Comparison of ENCODE assay signal across 8 cellular contexts in the genomic region with DNA sequence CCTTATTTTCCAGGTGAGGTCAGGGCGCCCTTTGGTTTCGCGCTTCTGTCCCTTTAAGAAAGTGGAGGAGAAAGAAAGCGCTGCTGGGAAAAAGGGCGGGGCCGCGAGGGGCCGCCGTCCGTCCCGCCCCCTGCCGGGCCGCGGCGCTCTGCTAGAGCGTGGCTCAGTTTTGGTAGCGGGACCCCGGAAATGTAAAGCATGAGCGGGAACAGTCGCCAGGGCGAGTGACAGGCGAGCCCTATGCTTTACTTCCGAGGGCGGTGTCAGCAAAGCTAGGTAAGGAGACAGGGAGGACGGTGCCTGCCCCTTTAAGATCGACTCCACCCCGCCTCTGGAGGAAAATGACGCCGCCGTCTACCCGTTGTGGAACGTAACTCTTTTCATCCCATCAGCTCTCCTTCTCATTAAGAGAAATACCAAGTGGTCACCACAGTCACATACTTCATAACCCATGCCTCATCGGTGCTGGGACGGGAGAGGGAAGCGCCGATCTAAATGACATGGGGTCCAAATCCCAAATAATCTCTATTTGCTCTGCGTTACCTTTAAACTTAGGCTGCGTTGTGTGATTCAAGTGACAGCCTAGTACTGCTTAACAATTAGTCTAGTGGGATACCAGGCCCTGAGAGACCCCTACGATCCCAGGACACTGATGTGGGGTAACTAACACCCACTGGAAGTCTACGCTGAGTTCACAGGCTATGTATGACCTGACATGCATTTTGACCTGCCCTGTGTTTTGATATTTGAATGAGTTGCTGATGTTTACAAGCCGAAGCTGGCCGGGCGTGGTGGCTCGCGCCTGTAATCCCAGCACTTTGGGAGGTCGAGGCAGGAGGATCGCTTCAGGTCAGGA. TPM values are rescaled to one million over a fixed set of nuclear protein-coding genes. Genes with fewer than 3 reads are reported as not detected.
DNase-seq lines count a peak whose midpoint lies in the region; ATAC-seq and TF ChIP-seq lines count a peak whose summit lies in the region.

A gene with protein sequence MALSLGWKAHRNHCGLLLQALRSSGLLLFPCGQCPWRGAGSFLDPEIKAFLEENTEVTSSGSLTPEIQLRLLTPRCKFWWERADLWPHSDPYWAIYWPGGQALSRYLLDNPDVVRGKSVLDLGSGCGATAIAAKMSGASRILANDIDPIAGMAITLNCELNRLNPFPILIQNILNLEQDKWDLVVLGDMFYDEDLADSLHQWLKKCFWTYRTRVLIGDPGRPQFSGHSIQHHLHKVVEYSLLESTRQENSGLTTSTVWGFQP (plus strand): TSS at position 602 of the 856 bp plus-strand sequence. CDS start 2,266 bp downstream, outside the sequence.

- H3K9me3 ChIP-seq in SU-DHL-6 (ENCODE audit: insufficient read depth, low read length) (no peaks in the 10 kb centered on the region), trophoblast cell (ENCODE audit: insufficient read depth, low read depth, low read length) (no peaks in the 10 kb centered on the region)

- 2 to 4% (median 2%) methylated on average over 46 to 47 of the region's 47 CpGs for WGBS in adipose tissue, 3 donors
- no CpG with 5 or more reads among the region's 47 CpGs for WGBS in trophoblast cell (ENCODE audit: extremely low coverage, insufficient coverage, insufficient read length)

- peak; percentile 25; the same call in 2 of the 3 replicates for TF ChIP-seq CTCF in GM12872 (IDR thresholded peaks at IDR 0.05; ENCODE audit: insufficient read depth, low read depth, low read length)
- TF ChIP-seq CTCF in SU-DHL-6 (IDR thresholded peaks at IDR 0.05; ENCODE audit: insufficient read depth, low read length, poor library complexity, severe bottlenecking): no peak
- peak; percentile 63 for TF ChIP-seq CTCF in type B pancreatic cell (conservative IDR thresholded peaks at IDR 0.05)

- no peaks in the 10 kb centered on the region for H3K27me3 Mint-ChIP-seq in type B pancreatic cell

- no peaks in the 10 kb centered on the region for H3K79me2 ChIP-seq in SU-DHL-6 (ENCODE audit: insufficient read depth, low read length)
- peaks cover 1% of the 10 kb centered on the region for H3K79me2 ChIP-seq in trophoblast cell (ENCODE audit: control insufficient read depth, insufficient read depth, low read length, poor library complexity)

- peak; percentile 98 for ATAC-seq in HG02678 (IDR thresholded peaks at IDR 0.05; ENCODE audit: unreplicated experiment)

- peak within 1 kb of the TSS; percentile 97 for H3K27ac Mint-ChIP-seq in type B pancreatic cell

- peaks cover 14% of the 10 kb centered on the region for H3K79me1 ChIP-seq in trophoblast cell (ENCODE audit: low read length)

- H3K4me1 Mint-ChIP-seq in type B pancreatic cell (ENCODE audit: unreplicated experiment): peaks cover 3% of the 10 kb centered on the region

- peak within 1 kb of the TSS; percentile 48 for H3K18ac ChIP-seq in trophoblast cell (ENCODE audit: low read length)

- intact Hi-C loops in cardiac septum (cut with DNase I): loop anchor here (2.0 to 10.0 kb wide), 4 partner anchors 68 to 1015 kb away; a partner anchor contains a TSS

- peak within 1 kb of the TSS; percentile 55 for H2BK12ac ChIP-seq in trophoblast cell (ENCODE audit: low read length)

- H2AK5ac ChIP-seq in trophoblast cell (ENCODE audit: low read length): no peak within 1 kb of the TSS

- H4K20me1 ChIP-seq in SU-DHL-6 (ENCODE audit: low read depth, low read length): no peaks in the 10 kb centered on the region

- no peaks in the 10 kb centered on the region for H3K9me3 Mint-ChIP-seq in type B pancreatic cell

- H3K27ac ChIP-seq in SU-DHL-6 (ENCODE audit: low read depth, low read length) (peak within 1 kb of the TSS; percentile 71), adipose tissue (ENCODE audit: low read depth, low read length) (peak within 1 kb of the TSS; percentile 30), trophoblast cell (ENCODE audit: low read depth, low read length) (peak within 1 kb of the TSS; percentile 89)

- H3K36me3 ChIP-seq in SU-DHL-6 (ENCODE audit: low read length) (no peaks in the 10 kb centered on the region), trophoblast cell (ENCODE audit: control insufficient read depth in 1 of 2, insufficient read depth in 2 of 2, low read length in 2 of 2) (no peaks in the 10 kb centered on the region)

- H4K91ac ChIP-seq in trophoblast cell (ENCODE audit: low read depth, low read length): peak within 1 kb of the TSS; percentile 38

- peak within 1 kb of the TSS; percentile 82 for H2BK5ac ChIP-seq in trophoblast cell (ENCODE audit: low read depth, low read length, poor library complexity)

- no peak within 1 kb of the TSS for H3K23ac ChIP-seq in trophoblast cell (ENCODE audit: low read length)

- peak within 1 kb of the TSS; percentile 97 for H3K4me3 Mint-ChIP-seq in type B pancreatic cell

- H3K4me1 ChIP-seq in trophoblast cell (ENCODE audit: control insufficient read depth in 1 of 2, insufficient read depth in 2 of 2, low read length in 2 of 2): peaks cover 5 to 10% of the 10 kb centered on the region in 2 experiments

- H4K8ac ChIP-seq in trophoblast cell (ENCODE audit: low read depth, low read length): peak within 1 kb of the TSS; percentile 91

- H3K27me3 ChIP-seq in SU-DHL-6 (ENCODE audit: low read length): no peaks in the 10 kb centered on the region
- H3K27me3 ChIP-seq in trophoblast cell (ENCODE audit: insufficient read depth, low read length): no peaks in the 10 kb centered on the region

- peak within 1 kb of the TSS; percentile 74 for H3K9ac ChIP-seq in SU-DHL-6 (ENCODE audit: low read length)
- peak within 1 kb of the TSS; percentile 83 for H3K9ac ChIP-seq in trophoblast cell (ENCODE audit: low read length)

- peaks cover 21% of the 10 kb centered on the region for H3F3A ChIP-seq in SU-DHL-6 (ENCODE audit: insufficient read depth)

- DNase-seq in NCI-H128 (lab: John Stamatoyannopoulos, UW; ENCODE audit: unreplicated experiment) (peak; percentile 80), cardiac septum (ENCODE audit: low spot score) (peak; percentile 92), trophoblast cell (peak; percentile 92 to 93), type B pancreatic cell (ENCODE audit: extremely low spot score, unreplicated experiment) (peak; percentile 83)

- H4K12ac ChIP-seq in trophoblast cell (ENCODE audit: low read depth, low read length): no peak within 1 kb of the TSS

- H3K36me3 Mint-ChIP-seq in type B pancreatic cell: peaks cover 8% of the 10 kb centered on the region

- peak within 1 kb of the TSS; percentile 38 for H3K14ac ChIP-seq in trophoblast cell (ENCODE audit: low read length)

- no peak within 1 kb of the TSS for H3K4ac ChIP-seq in trophoblast cell (ENCODE audit: low read depth, low read length)

- H2BK120ac ChIP-seq in trophoblast cell (ENCODE audit: insufficient read depth, low read length, poor library complexity): peak within 1 kb of the TSS; percentile 48

- no peaks in the 10 kb centered on the region for H3K9me2 ChIP-seq in SU-DHL-6 (replicated peaks; ENCODE audit: insufficient read depth, low read length)

- peak within 1 kb of the TSS; percentile 90 for H2AFZ ChIP-seq in SU-DHL-6 (ENCODE audit: low read depth, low read length, severe bottlenecking)
- H2AFZ ChIP-seq in trophoblast cell (ENCODE audit: insufficient read depth, low read length, poor library complexity): peak within 1 kb of the TSS; percentile 38

- peak within 1 kb of the TSS; percentile 94 for H3K4me2 ChIP-seq in SU-DHL-6 (ENCODE audit: low read depth, low read length, poor library complexity, severe bottlenecking)
- peak within 1 kb of the TSS; percentile 84 for H3K4me2 ChIP-seq in trophoblast cell (ENCODE audit: low read length)

- peak within 1 kb of the TSS; percentile 77 for H3K4me3 ChIP-seq in SU-DHL-6 (ENCODE audit: insufficient read depth, low read length, poor library complexity, severe bottlenecking)
- H3K4me3 ChIP-seq in trophoblast cell (ENCODE audit: low read depth, low read length): peak within 1 kb of the TSS; percentile 79

RNA-seq across cellular contexts. Expression of the gene that starts here (rescaled TPM):
- 1 to 10 TPM; 1.0 to 3.4 (median 2.1) TPM for polyA plus RNA-seq in adipose tissue
- total RNA-seq in cardiac septum (5.7 TPM), type B pancreatic cell (ENCODE audit: low replicate concordance) (2.0 and 4.2 TPM in 2 replicates)
- 0.56 and 0.82 TPM in 2 replicates for polyA plus RNA-seq in trophoblast cell (2013)

Comparison
In these comparisons a context has a peak if more than half of its experiments do, and no peak if none do; other contexts are left out.
1. Peak in every context shown above with its lines: DNase-seq, ATAC-seq, H3K4me3 ChIP-seq and H3K27ac ChIP-seq.
2. H3K27ac ChIP-seq: peak in every context shown above with its lines; median percentile 89 in trophoblast cell; 71 in SU-DHL-6; 30 in adipose tissue.